ENCODE assay signal across 8 cellular contexts in the genomic region with DNA sequence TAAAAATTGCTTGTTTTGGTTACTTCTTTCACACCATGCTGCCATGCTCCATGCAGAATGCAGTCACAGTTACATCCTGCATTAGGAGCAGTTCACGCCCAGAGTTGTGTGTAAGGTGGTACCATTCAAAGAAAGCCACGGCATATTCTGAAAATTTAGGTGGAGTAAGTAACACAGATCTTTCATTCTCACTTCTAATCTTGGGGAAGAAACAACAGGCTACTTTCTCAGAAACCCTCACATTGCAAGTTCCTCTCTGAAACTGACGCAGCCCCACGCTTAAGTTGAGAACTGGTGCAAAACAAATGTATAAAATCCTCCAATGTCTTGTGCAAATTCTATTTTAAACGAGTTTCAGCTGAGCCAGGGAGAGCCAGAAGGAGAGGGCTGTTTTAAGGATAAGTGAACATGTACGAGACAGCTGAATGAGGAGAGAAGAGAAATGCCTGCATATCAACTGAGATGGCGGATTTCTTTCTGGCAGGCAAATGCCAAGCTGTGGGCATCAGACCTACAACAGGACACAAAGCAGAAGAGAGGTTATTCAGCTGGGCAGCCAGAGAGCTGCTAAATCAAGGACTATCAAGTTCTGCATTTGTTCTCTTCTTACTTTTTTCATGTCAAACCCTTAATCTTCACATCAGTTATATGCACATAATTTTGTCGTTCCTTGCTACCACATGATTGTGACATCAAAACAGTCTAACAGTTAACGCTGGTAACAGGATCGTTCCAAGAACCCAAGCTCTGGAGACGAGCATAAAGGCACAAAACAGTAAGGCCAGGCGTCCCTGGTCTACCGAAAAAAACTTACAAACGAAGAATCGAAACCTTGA. TPM values are rescaled to one million over a fixed set of nuclear protein-coding genes. Genes with fewer than 3 reads are reported as not detected.
DNase-seq lines count a peak whose midpoint lies in the region; ATAC-seq and TF ChIP-seq lines count a peak whose summit lies in the region.
"Had no signal": no experiment of that assay in that cellular context is flagged by ENCODE, and none has a peak within 500 bp of the region (broad histone marks: within the 10 kb centered on the region; RNA-seq: fewer than 3 reads in every experiment).

No MANE protein-coding gene starts in this region.

- ATAC-seq in GM18868 (IDR thresholded peaks at IDR 0.05; ENCODE audit: unreplicated experiment) (peak; percentile 32), HG03457 (IDR thresholded peaks at IDR 0.05; ENCODE audit: unreplicated experiment) (no peak)
- peak; percentile 64 for ATAC-seq in stimulated activated memory B cell treated with anti-CD40 and anti-IgM and Interleukin-4, amounts not matched to agents 10 μg/mL and 1 μg/mL and 100 μg/mL, for 72 hours

- no peak overlapping the region for H3K4ac ChIP-seq in trophoblast cell (ENCODE audit: low read depth, low read length)

- CTCF ChIA-PET in GM10248 (lab: Yijun Ruan, JAX): interaction anchor here (1.1 kb wide), 1 partner anchor 21 kb away, joined by 3 read pairs; no protein-coding TSS in a partner anchor

- no peaks in the 10 kb centered on the region for H3K36me3 Mint-ChIP-seq in stimulated activated memory B cell treated with anti-CD40 and anti-IgM and Interleukin-4, amounts not matched to agents 10 μg/mL and 1 μg/mL and 100 μg/mL, for 72 hours

- H2AK5ac ChIP-seq in trophoblast cell (ENCODE audit: low read length): no peak overlapping the region

- H4K91ac ChIP-seq in trophoblast cell (ENCODE audit: low read depth, low read length): no peak overlapping the region

- H3K4me1 ChIP-seq in trophoblast cell (ENCODE audit: control insufficient read depth in 1 of 2, insufficient read depth in 2 of 2, low read length in 2 of 2): peaks cover 2 to 4% of the 10 kb centered on the region in 2 experiments

- H3K4me3 ChIP-seq in trophoblast cell (ENCODE audit: low read depth, low read length): no peak overlapping the region

- H3K14ac ChIP-seq in trophoblast cell (ENCODE audit: low read length): no peak overlapping the region

- peaks cover 1% of the 10 kb centered on the region for H3K9me3 ChIP-seq in trophoblast cell (ENCODE audit: insufficient read depth, low read depth, low read length)

- H3K9ac ChIP-seq in trophoblast cell (ENCODE audit: low read length): no peak overlapping the region

- no peaks in the 10 kb centered on the region for H3K27me3 ChIP-seq in trophoblast cell (ENCODE audit: insufficient read depth, low read length)

- POLR2A ChIA-PET in GM10248 (lab: Yijun Ruan, JAX): no interaction called here

- peaks cover 3% of the 10 kb centered on the region for H3K79me1 ChIP-seq in trophoblast cell (ENCODE audit: low read length)

- H2AFZ ChIP-seq in trophoblast cell (ENCODE audit: insufficient read depth, low read length, poor library complexity): no peak overlapping the region

- H3K9me3 Mint-ChIP-seq in stimulated activated memory B cell treated with anti-CD40 and anti-IgM and Interleukin-4, amounts not matched to agents 10 μg/mL and 1 μg/mL and 100 μg/mL, for 72 hours: no peaks in the 10 kb centered on the region

- H2BK120ac ChIP-seq in trophoblast cell (ENCODE audit: insufficient read depth, low read length, poor library complexity): no peak overlapping the region

- no peak overlapping the region for H3K27ac ChIP-seq in trophoblast cell (ENCODE audit: low read depth, low read length)

- H4K12ac ChIP-seq in trophoblast cell (ENCODE audit: low read depth, low read length): no peak overlapping the region

- peaks cover 73% of the 10 kb centered on the region for H3K4me1 Mint-ChIP-seq in stimulated activated memory B cell treated with anti-CD40 and anti-IgM and Interleukin-4, amounts not matched to agents 10 μg/mL and 1 μg/mL and 100 μg/mL, for 72 hours

- no peaks in the 10 kb centered on the region for H3K27me3 Mint-ChIP-seq in stimulated activated memory B cell treated with anti-CD40 and anti-IgM and Interleukin-4, amounts not matched to agents 10 μg/mL and 1 μg/mL and 100 μg/mL, for 72 hours

- H2BK5ac ChIP-seq in trophoblast cell (ENCODE audit: low read depth, low read length, poor library complexity): no peak overlapping the region

- no peak overlapping the region for H2BK12ac ChIP-seq in trophoblast cell (ENCODE audit: low read length)

- no peak overlapping the region for H3K18ac ChIP-seq in trophoblast cell (ENCODE audit: low read length)

- DNase-seq in MV-4-11 (lab: John Stamatoyannopoulos, UW) (peak; percentile 91), trophoblast cell (no peak), GM10248 (ENCODE audit: extremely low spot score) (no peak)
- DNase-seq in central memory CD4-positive, alpha-beta T cell: peak; percentile 34
- DNase-seq: NCI-H524 treated with DMSO at 0.1 percent for 48 hours had no signal

- no peak overlapping the region for H3K23ac ChIP-seq in trophoblast cell (ENCODE audit: low read length)

- TF ChIP-seq CTCF in GM10248 (IDR thresholded peaks at IDR 0.05; ENCODE audit: control extremely low read depth, extremely low read depth, low read depth, missing control alignments): no peak

- peak overlapping the region; percentile 63 for H3K4me3 Mint-ChIP-seq in stimulated activated memory B cell treated with anti-CD40 and anti-IgM and Interleukin-4, amounts not matched to agents 10 μg/mL and 1 μg/mL and 100 μg/mL, for 72 hours

- peaks cover 4% of the 10 kb centered on the region for H3K79me2 ChIP-seq in trophoblast cell (ENCODE audit: control insufficient read depth, insufficient read depth, low read length, poor library complexity)

- H3K4me2 ChIP-seq in trophoblast cell (ENCODE audit: low read length): no peak overlapping the region

- H4K8ac ChIP-seq in trophoblast cell (ENCODE audit: low read depth, low read length): no peak overlapping the region

- H3K27ac Mint-ChIP-seq in stimulated activated memory B cell treated with anti-CD40 and anti-IgM and Interleukin-4, amounts not matched to agents 10 μg/mL and 1 μg/mL and 100 μg/mL, for 72 hours: peak overlapping the region; percentile 76

- no CpG with 5 or more reads among the region's 15 CpGs for WGBS in trophoblast cell (ENCODE audit: extremely low coverage, insufficient coverage, insufficient read length)

- no peaks in the 10 kb centered on the region for H3K36me3 ChIP-seq in trophoblast cell (ENCODE audit: control insufficient read depth in 1 of 2, insufficient read depth in 2 of 2, low read length in 2 of 2)

RNA-seq across cellular contexts. Expression of gene ARL4C, which starts 6.4 kb away (rescaled TPM):
- 28.8 TPM in 2 replicates for polyA plus RNA-seq in trophoblast cell (2013)

Comparison
In these comparisons a context has a peak if more than half of its experiments do, and no peak if none do; other contexts are left out.
1. DNase-seq: peak in MV-4-11 (single experiment) and central memory CD4-positive, alpha-beta T cell (single experiment); none in trophoblast cell (0 of 2) and GM10248 (single experiment).